ENCODE assay signal across 19 cellular contexts in the genomic region with DNA sequence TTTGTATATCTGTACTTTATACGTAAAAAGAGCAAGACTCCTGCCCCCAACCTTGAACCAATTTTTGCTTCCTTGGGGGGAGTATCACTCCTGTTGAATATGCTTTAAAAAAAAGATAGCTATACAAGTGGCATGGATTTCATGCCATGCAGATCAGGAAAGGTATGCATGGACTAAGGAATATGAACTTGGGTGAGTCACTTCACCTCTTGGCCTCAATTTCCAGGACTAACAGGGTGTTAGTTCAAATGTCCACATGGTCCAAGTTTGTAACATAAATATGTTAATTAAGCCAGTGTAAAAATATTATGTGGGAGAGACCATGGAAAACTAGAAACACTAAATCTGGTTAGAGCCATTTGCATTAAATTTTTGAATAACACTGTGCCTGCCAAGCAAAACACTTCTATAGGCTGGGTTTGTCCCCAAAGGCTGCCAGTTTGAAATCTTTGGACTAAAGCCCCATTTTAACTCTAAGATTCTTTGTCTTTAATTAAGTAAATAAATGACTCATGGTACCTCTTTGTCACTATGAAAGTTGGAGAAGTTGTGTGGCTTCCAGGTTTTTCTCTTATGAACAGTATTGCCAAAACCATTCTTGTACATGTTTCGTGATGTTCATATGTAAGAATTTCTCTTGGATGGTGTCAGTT. TPM values are rescaled to one million over a fixed set of nuclear protein-coding genes. Genes with fewer than 3 reads are reported as not detected.
DNase-seq lines count a peak whose midpoint lies in the region; ATAC-seq, FAIRE-seq and TF ChIP-seq lines count a peak whose summit lies in the region.
"Had no signal": no experiment of that assay in that cellular context is flagged by ENCODE, and none has a peak within 500 bp of the region (broad histone marks: within the 10 kb centered on the region; RNA-seq: fewer than 3 reads in every experiment).

No MANE protein-coding gene starts in this region.

- peaks cover 2% of the 10 kb centered on the region for H3K4me1 ChIP-seq in endothelial cell of umbilical vein (ENCODE audit: control insufficient read depth, extremely low read depth, insufficient read depth, low read length)
- H3K4me1 ChIP-seq: HAP-1 had no signal

- no peaks in the 10 kb centered on the region for H3K9me3 ChIP-seq in endothelial cell of umbilical vein (replicated peaks; ENCODE audit: control insufficient read depth, insufficient read depth, low read length)
- H3K9me3 ChIP-seq: HAP-1 had no signal

- CTCF ChIA-PET in activated B cell treated with CpG ODN at 0.5 μM for 24 hours (lab: Charles Lee) = interaction anchor here (0.9 kb wide), 1 partner anchor 31 kb away, joined by 3 read pairs; no protein-coding TSS in a partner anchor
- CTCF ChIA-PET in endothelial cell of umbilical vein (lab: Charles Lee) = interaction anchor here (0.6 kb wide), 1 partner anchor 353 kb away, joined by 3 read pairs; no protein-coding TSS in a partner anchor

- H3K4me3 Mint-ChIP-seq in activated B cell treated with CpG ODN at 0.5 μM for 24 hours = peak overlapping the region; percentile 0
- peak overlapping the region in 6 of 8 donors; percentile 21 to 79 (median 35) for H3K4me3 Mint-ChIP-seq in naive B cell

- H3K36me3 Mint-ChIP-seq in activated B cell treated with CpG ODN at 0.5 μM for 24 hours (ENCODE audit: low read depth) (peaks cover 13% of the 10 kb centered on the region), naive B cell (peaks cover 9 to 16% of the 10 kb centered on the region in 2 donors)

- no peak overlapping the region for H3K4me2 ChIP-seq in endothelial cell of umbilical vein (ENCODE audit: insufficient read depth, low read length)
- H3K4me2 ChIP-seq: KMS-11, PC-9 had no signal

- H3K27me3 Mint-ChIP-seq in activated B cell treated with CpG ODN at 0.5 μM for 24 hours = no peaks in the 10 kb centered on the region
- no peaks in the 10 kb centered on the region for H3K27me3 Mint-ChIP-seq in naive B cell

- H3K27ac Mint-ChIP-seq in activated B cell treated with CpG ODN at 0.5 μM for 24 hours (peak overlapping the region; percentile 41), naive B cell (peak overlapping the region in 4 of 6 donors; percentile 0 to 94 (median 76))

- peak; percentile 24 for FAIRE-seq in endothelial cell of umbilical vein (lab: Jason Lieb, UNC)
- FAIRE-seq: GM12878, HepG2 had no signal

- dilution Hi-C loops in endothelial cell of umbilical vein (cut with MboI; ENCODE audit: extremely low pct_ligation_motif_present, low sequenced_read_pairs) = no loop called here

- no peak overlapping the region for H3K27ac ChIP-seq in endothelial cell of umbilical vein (ENCODE audit: insufficient read depth, low read depth, low read length)
- H3K27ac ChIP-seq: KMS-11, PC-9 had no signal

- no peak for TF ChIP-seq POLR2A in endothelial cell of umbilical vein (IDR thresholded peaks at IDR 0.05; ENCODE audit: low read depth, low read length)

- DNase-seq in EH (ENCODE audit: low read depth) = peak; percentile 1
- DNase-seq in activated B cell treated with CpG ODN at 0.5 μM for 24 hours = no peak
- peak; percentile 57 for DNase-seq in endothelial cell of umbilical vein (ENCODE audit: low read depth, low spot score)
- DNase-seq in naive B cell = no peak
- DNase-seq in medulla oblongata (ENCODE audit: extremely low spot score) = no peak
- no peak for DNase-seq in mucosa of gallbladder (ENCODE audit: low spot score)
- DNase-seq in NCI-H82 treated with DMSO at 0.1 percent for 48 hours (lab: John Stamatoyannopoulos, UW; ENCODE audit: unreplicated experiment) = no peak
- no peak for DNase-seq in ureter (ENCODE audit: low spot score)
- DNase-seq: C1 segment of cervical spinal cord, NCI-H1417 treated with DMSO at 0.1 percent for 48 hours, NCI-H2029, NCI-H526, PC-9 had no signal

- no peak overlapping the region for H2AFZ ChIP-seq in endothelial cell of umbilical vein (ENCODE audit: low read depth, low read length)
- H2AFZ ChIP-seq: PC-9 had no signal

- no peak overlapping the region for H3K9ac ChIP-seq in endothelial cell of umbilical vein (replicated peaks; ENCODE audit: extremely low read depth, insufficient read depth, low read length)
- H3K9ac ChIP-seq: KMS-11 had no signal

- H3K36me3 ChIP-seq in endothelial cell of umbilical vein (ENCODE audit: control insufficient read depth in 2 of 2, extremely low read depth in 1 of 2, insufficient read depth in 2 of 2, low read length in 2 of 2) = no peaks in the 10 kb centered on the region
- H3K36me3 ChIP-seq: HAP-1 had no signal

- H3K27me3 ChIP-seq in endothelial cell of umbilical vein (ENCODE audit: control insufficient read depth in 2 of 2, insufficient read depth in 2 of 2, low read length in 2 of 2) = no peaks in the 10 kb centered on the region

- H3K9me1 ChIP-seq in endothelial cell of umbilical vein (replicated peaks; ENCODE audit: control insufficient read depth, extremely low read depth, insufficient read depth, low read length) = no peaks in the 10 kb centered on the region

- H3K4me1 Mint-ChIP-seq in activated B cell treated with CpG ODN at 0.5 μM for 24 hours (peaks cover 62% of the 10 kb centered on the region), naive B cell (peaks cover 50 to 68% (median 65%) of the 10 kb centered on the region in 3 donors)

- intact Hi-C loops in activated B cell treated with CpG ODN at 0.5 μM for 24 hours (cut with micrococcal nuclease) = no loop called here
- intact Hi-C loops in endothelial cell of umbilical vein (cut with micrococcal nuclease) = no loop called here

- H3K9me3 Mint-ChIP-seq in activated B cell treated with CpG ODN at 0.5 μM for 24 hours (peaks cover 15% of the 10 kb centered on the region), naive B cell (peaks cover 0 to 28% (median 13%) of the 10 kb centered on the region in 7 donors)

- no peak overlapping the region for H3K4me3 ChIP-seq in endothelial cell of umbilical vein (replicated peaks in 1 of 3; ENCODE audit: insufficient read depth in 1 of 3, low read depth in 1 of 3, low read length in 3 of 3)
- H3K4me3 ChIP-seq: GM12878, HAP-1, PC-9 had no signal

- H4K20me1 ChIP-seq in endothelial cell of umbilical vein (replicated peaks; ENCODE audit: control insufficient read depth, extremely low read depth, insufficient read depth, low read length) = no peaks in the 10 kb centered on the region

- ATAC-seq in activated B cell treated with CpG ODN at 0.5 μM for 24 hours (ENCODE audit: low read depth) (no peak), naive B cell (ENCODE audit: low read depth in 2 of 2) (no peak)
- ATAC-seq: HepG2 had no signal

- POLR2A ChIA-PET in activated B cell treated with CpG ODN at 0.5 μM for 24 hours (lab: Charles Lee) = no interaction called here
- POLR2A ChIA-PET in endothelial cell of umbilical vein (lab: Charles Lee) = no interaction called here

- BruUV-seq in endothelial cell of umbilical vein (replicated peaks; lab: Mats Ljungman, UMichigan) = no TSS peak

- no peak for TF ChIP-seq CTCF in activated B cell treated with CpG ODN at 0.5 μM for 24 hours (IDR thresholded peaks at IDR 0.05)
- TF ChIP-seq CTCF in endothelial cell of umbilical vein (IDR thresholded peaks at IDR 0.05; ENCODE audit: extremely low read depth in 1 of 2, insufficient read depth in 1 of 2, low read depth in 1 of 2, low read length in 2 of 2) = no peak

- no peaks in the 10 kb centered on the region for H3K79me2 ChIP-seq in endothelial cell of umbilical vein (ENCODE audit: control insufficient read depth, insufficient read depth, low read length)

RNA-seq across cellular contexts. Expression of gene FAM177B, which starts 33.1 kb away (rescaled TPM):
- total RNA-seq in activated B cell treated with CpG ODN at 0.5 μM for 24 hours (3.5 and 3.8 TPM in 2 replicates), endothelial cell of umbilical vein (not detected in 2 replicates), mucosa of gallbladder (36.8 TPM), ureter (0.44 TPM)
- polyA plus RNA-seq in endothelial cell of umbilical vein (not detected in 2 replicates), naive B cell (ENCODE audit: low read depth in 6 of 6) (100 to 1,000 TPM in 2 of 6 donors, 10 to 100 TPM in 4; 38.4 to 120 (median 66.8) TPM)
- not detected in 2 replicates for polyA plus RNA-seq in endothelial cell of umbilical vein (2011; cell fraction: cytosol; rRNA removed)
- not detected in 2 replicates for polyA plus RNA-seq in endothelial cell of umbilical vein (2011; cell fraction: nucleus; rRNA removed)
- polyA plus RNA-seq in endothelial cell of umbilical vein (2012) = not detected in 2 replicates
- polyA minus RNA-seq in endothelial cell of umbilical vein = not detected in 2 replicates
- polyA minus RNA-seq in endothelial cell of umbilical vein (2011; cell fraction: cytosol; rRNA and poly(A)+ RNA removed) = not detected
- polyA minus RNA-seq in endothelial cell of umbilical vein (2011; cell fraction: nucleus; rRNA and poly(A)+ RNA removed) = not detected in 2 replicates
- total RNA-seq: G401, GM12878, HepG2, PC-9 had no signal
- polyA plus RNA-seq: AG04450 had no signal

RNA-seq across cellular contexts. Expression of gene DISP1, which starts 44.7 kb away (rescaled TPM):
- total RNA-seq in activated B cell treated with CpG ODN at 0.5 μM for 24 hours (4.5 and 5.1 TPM in 2 replicates), endothelial cell of umbilical vein (2.4 and 3.9 TPM in 2 replicates), mucosa of gallbladder (27.4 TPM), ureter (7.1 TPM)
- polyA plus RNA-seq in endothelial cell of umbilical vein (3.9 and 4.6 TPM in 2 replicates), naive B cell (ENCODE audit: low read depth in 6 of 6) (1 to 10 TPM; 3.4 to 8.4 (median 5.8) TPM)
- polyA plus RNA-seq in endothelial cell of umbilical vein (2011; cell fraction: cytosol; rRNA removed) = 2.2 and 2.4 TPM in 2 replicates
- 5.8 and 7.1 TPM in 2 replicates for polyA plus RNA-seq in endothelial cell of umbilical vein (2011; cell fraction: nucleus; rRNA removed)
- polyA plus RNA-seq in endothelial cell of umbilical vein (2012) = 1.5 and 1.7 TPM in 2 replicates
- 20.4 and 32.2 TPM in 2 replicates for polyA minus RNA-seq in endothelial cell of umbilical vein
- polyA minus RNA-seq in endothelial cell of umbilical vein (2011; cell fraction: cytosol; rRNA and poly(A)+ RNA removed) = 4.4 TPM
- 9.5 and 14.8 TPM in 2 replicates for polyA minus RNA-seq in endothelial cell of umbilical vein (2011; cell fraction: nucleus; rRNA and poly(A)+ RNA removed)

RNA-seq across cellular contexts. Expression of gene BROX, which starts 57.7 kb away (rescaled TPM):
- 27.8 and 34.6 TPM in 2 replicates for total RNA-seq in activated B cell treated with CpG ODN at 0.5 μM for 24 hours
- 38.6 and 39.7 TPM in 2 replicates for total RNA-seq in endothelial cell of umbilical vein
- polyA plus RNA-seq in endothelial cell of umbilical vein = 5.1 and 7.3 TPM in 2 replicates
- 7.4 and 8.5 TPM in 2 replicates for polyA plus RNA-seq in endothelial cell of umbilical vein (2011; cell fraction: cytosol; rRNA removed)
- polyA plus RNA-seq in endothelial cell of umbilical vein (2011; cell fraction: nucleus; rRNA removed) = 8.5 and 10.6 TPM in 2 replicates
- 21.1 and 33.1 TPM in 2 replicates for polyA plus RNA-seq in endothelial cell of umbilical vein (2012)
- 5.2 and 6.9 TPM in 2 replicates for polyA minus RNA-seq in endothelial cell of umbilical vein
- 13.4 TPM for polyA minus RNA-seq in endothelial cell of umbilical vein (2011; cell fraction: cytosol; rRNA and poly(A)+ RNA removed)
- 7.7 and 12.3 TPM in 2 replicates for polyA minus RNA-seq in endothelial cell of umbilical vein (2011; cell fraction: nucleus; rRNA and poly(A)+ RNA removed)
- 10 to 100 TPM; 12.1 to 19.0 (median 14.7) TPM for polyA plus RNA-seq in naive B cell (ENCODE audit: low read depth in 6 of 6)
- 61.8 TPM for total RNA-seq in mucosa of gallbladder
- total RNA-seq in ureter = 55.4 TPM

RNA-seq across cellular contexts. Expression of gene AIDA, which starts 57.8 kb away (rescaled TPM):
- 50.4 and 54.3 TPM in 2 replicates for total RNA-seq in activated B cell treated with CpG ODN at 0.5 μM for 24 hours
- total RNA-seq in endothelial cell of umbilical vein = 75.4 and 75.8 TPM in 2 replicates
- polyA plus RNA-seq in endothelial cell of umbilical vein = 25.3 and 32.8 TPM in 2 replicates
- polyA plus RNA-seq in endothelial cell of umbilical vein (2011; cell fraction: cytosol; rRNA removed) = 38.8 and 41.8 TPM in 2 replicates
- polyA plus RNA-seq in endothelial cell of umbilical vein (2011; cell fraction: nucleus; rRNA removed) = 16.9 and 22.1 TPM in 2 replicates
- 51.8 and 71.7 TPM in 2 replicates for polyA plus RNA-seq in endothelial cell of umbilical vein (2012)
- polyA minus RNA-seq in endothelial cell of umbilical vein = 54.7 and 68.1 TPM in 2 replicates
- 29.5 TPM for polyA minus RNA-seq in endothelial cell of umbilical vein (2011; cell fraction: cytosol; rRNA and poly(A)+ RNA removed)
- polyA minus RNA-seq in endothelial cell of umbilical vein (2011; cell fraction: nucleus; rRNA and poly(A)+ RNA removed) = 16.7 and 25.1 TPM in 2 replicates
- 100 to 1,000 TPM in 2 of 6 donors, 10 to 100 TPM in 4; 78.6 to 104 (median 82.1) TPM for polyA plus RNA-seq in naive B cell (ENCODE audit: low read depth in 6 of 6)
- total RNA-seq in mucosa of gallbladder = 76.9 TPM
- total RNA-seq in ureter = 56.5 TPM

Comparison
In these comparisons a context has a peak if more than half of its experiments do, and no peak if none do; other contexts are left out.
1. DNase-seq: peak in EH (single experiment) and endothelial cell of umbilical vein (single experiment); none in activated B cell treated with CpG ODN at 0.5 μM for 24 hours (single experiment), naive B cell (single experiment), medulla oblongata (single experiment), mucosa of gallbladder (single experiment), NCI-H82 treated with DMSO at 0.1 percent for 48 hours (single experiment) and ureter (single experiment).